14 cellular contexts compared by ENCODE assay signal in genomic region chr7:65962033-65962432, GRCh38.
"Had no signal": no experiment of that assay in that cellular context is flagged by ENCODE, and none has a peak within 500 bp of the region (broad histone marks: within the 10 kb centered on the region; RNA-seq: fewer than 3 reads in every experiment).

No MANE protein-coding gene starts in this region.

- ATAC-seq: gastroesophageal sphincter; left ventricle myocardium superior; naive thymus-derived CD8-positive, alpha-beta T cell had no signal

- H3K27ac Mint-ChIP-seq: immature natural killer cell had no signal

- H3K27me3 Mint-ChIP-seq: naive thymus-derived CD8-positive, alpha-beta T cell had no signal

- H3K4me3 Mint-ChIP-seq: immature natural killer cell; naive thymus-derived CD8-positive, alpha-beta T cell had no signal

- DNase-seq: effector memory CD4-positive, alpha-beta T cell; esophagus squamous epithelium; foreskin fibroblast; glutamatergic neuron; immature natural killer cell; left ventricle myocardium superior; mesendoderm; naive thymus-derived CD8-positive, alpha-beta T cell; small intestine; stimulated activated CD4-positive, alpha-beta T cell treated with anti-CD3 and anti-CD28 coated beads, Interleukin-2, amount 100 ng/mL, for 48 hours; stimulated activated naive CD4-positive, alpha-beta T cell treated with Interleukin-2 at 50 U/mL for 16 hours; upper lobe of left lung; uterus had no signal

- H3K4me1 Mint-ChIP-seq: immature natural killer cell; naive thymus-derived CD8-positive, alpha-beta T cell had no signal

- H3K9me3 Mint-ChIP-seq: immature natural killer cell; naive thymus-derived CD8-positive, alpha-beta T cell had no signal
